ENCODE assay signal across 9 cellular contexts in genomic region chr11:22670803-22671202, GRCh38. TPM values are rescaled to one million over a fixed set of nuclear protein-coding genes. Genes with fewer than 3 reads are reported as not detected.
DNase-seq lines count a peak whose midpoint lies in the region; ATAC-seq and TF ChIP-seq lines count a peak whose summit lies in the region.
"Had no signal": no experiment of that assay in that cellular context is flagged by ENCODE, and none has a peak within 500 bp of the region (broad histone marks: within the 10 kb centered on the region; RNA-seq: fewer than 3 reads in every experiment).

No MANE protein-coding gene starts in this region.

- H3K4me3 ChIP-seq in transverse colon = no peak overlapping the region

- peak overlapping the region in 2 of 5 experiments; percentile 1 to 32 for H3K4me3 Mint-ChIP-seq in brain

- TF ChIP-seq POLR2A in transverse colon (IDR thresholded peaks at IDR 0.05) = no peak

- no peaks in the 10 kb centered on the region for H3K36me3 Mint-ChIP-seq in brain

- WGBS in transverse colon (ENCODE audit: low coverage in 1 of 2), 2 donors = 27 to 74% methylated on average over 1 of the region's 1 CpG

- no peak for TF ChIP-seq EP300 in transverse colon (IDR thresholded peaks at IDR 0.05; ENCODE audit: low read depth)

- H3K9me3 ChIP-seq in transverse colon = no peaks in the 10 kb centered on the region
- H3K9me3 ChIP-seq: neutrophil had no signal

- H3K27me3 ChIP-seq in transverse colon = peaks cover 50% of the 10 kb centered on the region

- DNase-seq in ACHN (peak; percentile 37), HT-29 (ENCODE audit: low spot score) (peak; percentile 77), transverse colon (no peak), RPMI8226 (no peak), SHP77 (lab: John Stamatoyannopoulos, UW) (no peak)

- intact Hi-C loops in transverse colon (cut with DNase I; ENCODE audit: low total_unique reads) = no loop called here

- ATAC-seq in GM18907 (IDR thresholded peaks at IDR 0.05; ENCODE audit: unreplicated experiment) (peak; percentile 43), GM19023 (IDR thresholded peaks at IDR 0.05; ENCODE audit: unreplicated experiment) (no peak)

- no peaks in the 10 kb centered on the region for H3K36me3 ChIP-seq in transverse colon
- H3K36me3 ChIP-seq: neutrophil had no signal

- H3K9me3 Mint-ChIP-seq in brain = peaks cover 0 to 3% (median 0%) of the 10 kb centered on the region in 5 experiments

- H3K27ac Mint-ChIP-seq in brain = no peak overlapping the region

- in situ Hi-C loops in ACHN (cut with HindIII; ENCODE audit: low pct_ligation_motif_present, low pct_unique_long_range_greater_than_20kb, low sequenced_read_pairs) (no loop called here), transverse colon (cut with MboI; ENCODE audit: low pct_ligation_motif_present in 1 of 4, low pct_unique_long_range_greater_than_20kb in 1 of 4, low sequenced_read_pairs in 3 of 4) (no loop called here)

- peaks cover 20% of the 10 kb centered on the region for H3K4me1 Mint-ChIP-seq in brain

- TF ChIP-seq CTCF in brain (conservative IDR thresholded peaks at IDR 0.05) (peak; percentile 53 to 55), transverse colon (IDR thresholded peaks at IDR 0.05) (peak in 4 of 5 experiments; percentile 24 to 52 (median 32))

- H3K27me3 Mint-ChIP-seq in brain = peaks cover 15% of the 10 kb centered on the region

- H3K27ac ChIP-seq in transverse colon = no peak overlapping the region
- H3K27ac ChIP-seq: neutrophil had no signal

- peaks cover 0 to 11% (median 7%) of the 10 kb centered on the region in 4 donors for H3K4me1 ChIP-seq in transverse colon

RNA-seq across cellular contexts. Expression of gene GAS2, which starts 4.4 kb away (rescaled TPM):
- total RNA-seq in HT-29 (2014; rRNA removed; shearing (Covaris generic)) = 3.3 and 3.7 TPM in 2 replicates
- 0.80 TPM for polyA plus RNA-seq in brain (ENCODE audit: insufficient read depth, low read depth, low replicate concordance)
- total RNA-seq in transverse colon = 1 to 10 TPM in 3 of 4 donors, not detected in 1; 2.2 to 8.3 (median 4.2) TPM

RNA-seq across cellular contexts. Expression of gene FANCF, which starts 45.2 kb away (rescaled TPM):
- 21.6 and 22.9 TPM in 2 replicates for total RNA-seq in HT-29 (2014; rRNA removed; shearing (Covaris generic))
- polyA plus RNA-seq in brain (ENCODE audit: insufficient read depth, low read depth, low replicate concordance) = 10.1 TPM
- total RNA-seq in transverse colon = 10 to 100 TPM in 1 of 4 donors, 1 to 10 TPM in 3; 2.2 to 10.9 (median 7.0) TPM

Comparison
In these comparisons a context has a peak if more than half of its experiments do, and no peak if none do; other contexts are left out.
1. DNase-seq: peak in ACHN (single experiment) and HT-29 (single experiment); none in transverse colon (single experiment), RPMI8226 (single experiment) and SHP77 (0 of 2).